ENCODE assay signal across 8 cellular contexts in genomic region chr6:146785001-146785585, GRCh38.
DNase-seq lines count a peak whose midpoint lies in the region; ATAC-seq, FAIRE-seq and TF ChIP-seq lines count a peak whose summit lies in the region.

No MANE protein-coding gene starts in this region.

- H3K27me3 ChIP-seq in HL-60 (ENCODE audit: insufficient read depth, poor library complexity, severe bottlenecking) (no peaks in the 10 kb centered on the region), astrocyte (ENCODE audit: insufficient read depth, low read length) (no peaks in the 10 kb centered on the region), lower lobe of right lung (ENCODE audit: low read depth) (no peaks in the 10 kb centered on the region), gastrocnemius medialis (no peaks in the 10 kb centered on the region)

- no peaks in the 10 kb centered on the region for H4K20me1 ChIP-seq in astrocyte (ENCODE audit: insufficient read depth, low read length)

- no peak overlapping the region for H3K4me2 ChIP-seq in astrocyte (ENCODE audit: low read length)

- H3K36me3 ChIP-seq in astrocyte (ENCODE audit: insufficient read depth, low read length) = no peaks in the 10 kb centered on the region
- H3K36me3 ChIP-seq in lower lobe of right lung = no peaks in the 10 kb centered on the region
- no peaks in the 10 kb centered on the region for H3K36me3 ChIP-seq in gastrocnemius medialis

- H3K9ac ChIP-seq in astrocyte (ENCODE audit: low read length) = no peak overlapping the region

- H3K4me3 ChIP-seq in HL-60 (replicated peaks; ENCODE audit: insufficient read depth, low read length) (no peak overlapping the region), astrocyte (ENCODE audit: insufficient read depth, low read depth, low read length) (no peak overlapping the region), lower lobe of right lung (no peak overlapping the region), gastrocnemius medialis (no peak overlapping the region)

- H3K27ac ChIP-seq in HL-60 (replicated peaks) = no peak overlapping the region
- no peak overlapping the region for H3K27ac ChIP-seq in astrocyte (ENCODE audit: low read depth, low read length)
- no peak overlapping the region for H3K27ac ChIP-seq in lower lobe of right lung
- no peak overlapping the region for H3K27ac ChIP-seq in gastrocnemius medialis

- FAIRE-seq in astrocyte (lab: Jason Lieb, UNC) = peak; percentile 45

- no peaks in the 10 kb centered on the region for H3K79me2 ChIP-seq in astrocyte (ENCODE audit: insufficient read depth, low read length)

- TF ChIP-seq POLR2A in gastrocnemius medialis (IDR thresholded peaks at IDR 0.05) = no peak

- intact Hi-C loops in lower lobe of right lung (cut with DNase I) = no loop called here
- intact Hi-C loops in gastrocnemius medialis (cut with DNase I; ENCODE audit: low total_unique reads) = no loop called here

- H3K4me1 ChIP-seq in astrocyte (ENCODE audit: insufficient read depth, low read length) (no peaks in the 10 kb centered on the region), lower lobe of right lung (no peaks in the 10 kb centered on the region), gastrocnemius medialis (no peaks in the 10 kb centered on the region)

- H3K36me3 Mint-ChIP-seq in activated naive CD4-positive, alpha-beta T cell treated with anti-CD3 and anti-CD28 coated beads, Interleukin-2, amount 50 U/mL, for 72 hours = no peaks in the 10 kb centered on the region
- H3K36me3 Mint-ChIP-seq in astrocyte (ENCODE audit: low read depth, unreplicated experiment) = no peaks in the 10 kb centered on the region

- ATAC-seq in activated naive CD4-positive, alpha-beta T cell treated with anti-CD3 and anti-CD28 coated beads, Interleukin-2, amount 50 U/mL, for 72 hours = peak; percentile 86 to 94
- ATAC-seq in GM21528 (IDR thresholded peaks at IDR 0.05; ENCODE audit: low FRiP score, unreplicated experiment) (peak; percentile 86), lower lobe of right lung (peak; percentile 70 to 77), gastrocnemius medialis (no peak)

- TF ChIP-seq CTCF in HL-60 (IDR thresholded peaks at IDR 0.05; ENCODE audit: insufficient read depth, low read length) = peak; percentile 42
- TF ChIP-seq CTCF in astrocyte (IDR thresholded peaks at IDR 0.05; ENCODE audit: insufficient read depth, low read depth, low read length) = peak; percentile 63
- peak; percentile 49 for TF ChIP-seq CTCF in lower lobe of right lung (IDR thresholded peaks at IDR 0.05)
- TF ChIP-seq CTCF in gastrocnemius medialis (IDR thresholded peaks at IDR 0.05 in 4 of 5, conservative IDR thresholded peaks at IDR 0.05 in 1 of 5) = peak in 2 of 5 experiments; percentile 9 to 36

- no peak overlapping the region for H3K4me3 Mint-ChIP-seq in astrocyte (ENCODE audit: unreplicated experiment)

- no peak overlapping the region for H3K27ac Mint-ChIP-seq in activated naive CD4-positive, alpha-beta T cell treated with anti-CD3 and anti-CD28 coated beads, Interleukin-2, amount 50 U/mL, for 72 hours
- no peak overlapping the region for H3K27ac Mint-ChIP-seq in astrocyte (ENCODE audit: unreplicated experiment)

- DNase-seq in activated naive CD4-positive, alpha-beta T cell treated with anti-CD3 and anti-CD28 coated beads, Interleukin-2, amount 50 U/mL, for 72 hours (ENCODE audit: low spot score in 2 of 2) = peak in 1 of 2 donors; percentile 35
- DNase-seq in activated naive CD4-positive, alpha-beta T cell treated with anti-CD3 and anti-CD28 coated beads, Interleukin-2, amount 50 U/mL, for 16 hours = no peak
- DNase-seq in HL-60 (ENCODE audit: low read depth in 1 of 2, low spot score in 1 of 2) (peak in 1 of 2 experiments; percentile 61), NCI-H82 treated with DMSO at 0.1 percent for 48 hours (lab: John Stamatoyannopoulos, UW; ENCODE audit: unreplicated experiment) (peak; percentile 43), astrocyte (ENCODE audit: low read depth) (peak; percentile 6), lower lobe of right lung (no peak), gastrocnemius medialis (no peak)

- H3K4me1 Mint-ChIP-seq in astrocyte (ENCODE audit: low read depth, unreplicated experiment) = peaks cover under 1% of the 10 kb centered on the region

- no peak overlapping the region for H2AFZ ChIP-seq in astrocyte (ENCODE audit: low read depth, low read length)

- in situ Hi-C loops in gastrocnemius medialis (cut with MboI; ENCODE audit: low sequenced_read_pairs in 4 of 4) = no loop called here

- no peaks in the 10 kb centered on the region for H3K9me3 Mint-ChIP-seq in activated naive CD4-positive, alpha-beta T cell treated with anti-CD3 and anti-CD28 coated beads, Interleukin-2, amount 50 U/mL, for 72 hours
- no peaks in the 10 kb centered on the region for H3K9me3 Mint-ChIP-seq in astrocyte (ENCODE audit: unreplicated experiment)

- no peaks in the 10 kb centered on the region for H3K27me3 Mint-ChIP-seq in astrocyte (ENCODE audit: low read depth, unreplicated experiment)

- H3K9me3 ChIP-seq in astrocyte (ENCODE audit: insufficient read depth, low read depth, low read length) = no peaks in the 10 kb centered on the region
- H3K9me3 ChIP-seq in lower lobe of right lung = no peaks in the 10 kb centered on the region
- H3K9me3 ChIP-seq in gastrocnemius medialis = no peaks in the 10 kb centered on the region

Comparison
In these comparisons a context has a peak if more than half of its experiments do, and no peak if none do; other contexts are left out.
1. ATAC-seq: peak in activated naive CD4-positive, alpha-beta T cell treated with anti-CD3 and anti-CD28 coated beads, Interleukin-2, amount 50 U/mL, for 72 hours (2 of 2), GM21528 (single experiment) and lower lobe of right lung (2 of 2); none in gastrocnemius medialis (0 of 2).
2. DNase-seq: peak in NCI-H82 treated with DMSO at 0.1 percent for 48 hours (single experiment) and astrocyte (single experiment); none in activated naive CD4-positive, alpha-beta T cell treated with anti-CD3 and anti-CD28 coated beads, Interleukin-2, amount 50 U/mL, for 16 hours (single experiment), lower lobe of right lung (single experiment) and gastrocnemius medialis (0 of 2).